Comparison of ENCODE assay signal across 1 cellular context in the genomic region with DNA sequence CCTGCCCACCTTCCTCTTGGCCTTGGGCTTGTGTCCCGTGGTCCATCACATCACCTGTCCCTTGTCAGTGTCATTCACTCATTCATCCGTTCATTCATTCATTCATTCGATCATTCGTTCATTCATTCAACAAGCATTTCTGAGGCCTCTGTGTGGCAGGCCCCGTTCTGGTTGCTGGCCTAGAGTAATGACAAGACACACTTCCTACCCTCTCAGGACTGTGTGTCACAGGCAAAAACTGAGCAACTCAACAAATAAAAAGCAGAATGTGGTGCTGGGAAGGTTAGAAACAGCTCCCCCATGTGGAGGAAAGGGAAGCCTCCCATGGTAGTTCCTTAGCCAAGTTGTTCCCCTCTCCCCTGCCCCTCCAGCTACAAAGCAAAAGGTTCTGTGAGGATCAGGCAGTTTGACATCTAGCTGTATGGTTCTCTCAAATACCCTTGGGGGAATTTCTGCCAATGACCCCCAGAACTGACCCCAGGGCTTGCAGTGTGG.
TF ChIP-seq lines count a peak whose summit lies in the region.

No MANE protein-coding gene starts in this region.

TF ChIP-seq in GM23338, 12 proteins besides CTCF, POLR2A, EP300 and RAD21 (continued from another document):
- TF ChIP-seq, protein P1, sequence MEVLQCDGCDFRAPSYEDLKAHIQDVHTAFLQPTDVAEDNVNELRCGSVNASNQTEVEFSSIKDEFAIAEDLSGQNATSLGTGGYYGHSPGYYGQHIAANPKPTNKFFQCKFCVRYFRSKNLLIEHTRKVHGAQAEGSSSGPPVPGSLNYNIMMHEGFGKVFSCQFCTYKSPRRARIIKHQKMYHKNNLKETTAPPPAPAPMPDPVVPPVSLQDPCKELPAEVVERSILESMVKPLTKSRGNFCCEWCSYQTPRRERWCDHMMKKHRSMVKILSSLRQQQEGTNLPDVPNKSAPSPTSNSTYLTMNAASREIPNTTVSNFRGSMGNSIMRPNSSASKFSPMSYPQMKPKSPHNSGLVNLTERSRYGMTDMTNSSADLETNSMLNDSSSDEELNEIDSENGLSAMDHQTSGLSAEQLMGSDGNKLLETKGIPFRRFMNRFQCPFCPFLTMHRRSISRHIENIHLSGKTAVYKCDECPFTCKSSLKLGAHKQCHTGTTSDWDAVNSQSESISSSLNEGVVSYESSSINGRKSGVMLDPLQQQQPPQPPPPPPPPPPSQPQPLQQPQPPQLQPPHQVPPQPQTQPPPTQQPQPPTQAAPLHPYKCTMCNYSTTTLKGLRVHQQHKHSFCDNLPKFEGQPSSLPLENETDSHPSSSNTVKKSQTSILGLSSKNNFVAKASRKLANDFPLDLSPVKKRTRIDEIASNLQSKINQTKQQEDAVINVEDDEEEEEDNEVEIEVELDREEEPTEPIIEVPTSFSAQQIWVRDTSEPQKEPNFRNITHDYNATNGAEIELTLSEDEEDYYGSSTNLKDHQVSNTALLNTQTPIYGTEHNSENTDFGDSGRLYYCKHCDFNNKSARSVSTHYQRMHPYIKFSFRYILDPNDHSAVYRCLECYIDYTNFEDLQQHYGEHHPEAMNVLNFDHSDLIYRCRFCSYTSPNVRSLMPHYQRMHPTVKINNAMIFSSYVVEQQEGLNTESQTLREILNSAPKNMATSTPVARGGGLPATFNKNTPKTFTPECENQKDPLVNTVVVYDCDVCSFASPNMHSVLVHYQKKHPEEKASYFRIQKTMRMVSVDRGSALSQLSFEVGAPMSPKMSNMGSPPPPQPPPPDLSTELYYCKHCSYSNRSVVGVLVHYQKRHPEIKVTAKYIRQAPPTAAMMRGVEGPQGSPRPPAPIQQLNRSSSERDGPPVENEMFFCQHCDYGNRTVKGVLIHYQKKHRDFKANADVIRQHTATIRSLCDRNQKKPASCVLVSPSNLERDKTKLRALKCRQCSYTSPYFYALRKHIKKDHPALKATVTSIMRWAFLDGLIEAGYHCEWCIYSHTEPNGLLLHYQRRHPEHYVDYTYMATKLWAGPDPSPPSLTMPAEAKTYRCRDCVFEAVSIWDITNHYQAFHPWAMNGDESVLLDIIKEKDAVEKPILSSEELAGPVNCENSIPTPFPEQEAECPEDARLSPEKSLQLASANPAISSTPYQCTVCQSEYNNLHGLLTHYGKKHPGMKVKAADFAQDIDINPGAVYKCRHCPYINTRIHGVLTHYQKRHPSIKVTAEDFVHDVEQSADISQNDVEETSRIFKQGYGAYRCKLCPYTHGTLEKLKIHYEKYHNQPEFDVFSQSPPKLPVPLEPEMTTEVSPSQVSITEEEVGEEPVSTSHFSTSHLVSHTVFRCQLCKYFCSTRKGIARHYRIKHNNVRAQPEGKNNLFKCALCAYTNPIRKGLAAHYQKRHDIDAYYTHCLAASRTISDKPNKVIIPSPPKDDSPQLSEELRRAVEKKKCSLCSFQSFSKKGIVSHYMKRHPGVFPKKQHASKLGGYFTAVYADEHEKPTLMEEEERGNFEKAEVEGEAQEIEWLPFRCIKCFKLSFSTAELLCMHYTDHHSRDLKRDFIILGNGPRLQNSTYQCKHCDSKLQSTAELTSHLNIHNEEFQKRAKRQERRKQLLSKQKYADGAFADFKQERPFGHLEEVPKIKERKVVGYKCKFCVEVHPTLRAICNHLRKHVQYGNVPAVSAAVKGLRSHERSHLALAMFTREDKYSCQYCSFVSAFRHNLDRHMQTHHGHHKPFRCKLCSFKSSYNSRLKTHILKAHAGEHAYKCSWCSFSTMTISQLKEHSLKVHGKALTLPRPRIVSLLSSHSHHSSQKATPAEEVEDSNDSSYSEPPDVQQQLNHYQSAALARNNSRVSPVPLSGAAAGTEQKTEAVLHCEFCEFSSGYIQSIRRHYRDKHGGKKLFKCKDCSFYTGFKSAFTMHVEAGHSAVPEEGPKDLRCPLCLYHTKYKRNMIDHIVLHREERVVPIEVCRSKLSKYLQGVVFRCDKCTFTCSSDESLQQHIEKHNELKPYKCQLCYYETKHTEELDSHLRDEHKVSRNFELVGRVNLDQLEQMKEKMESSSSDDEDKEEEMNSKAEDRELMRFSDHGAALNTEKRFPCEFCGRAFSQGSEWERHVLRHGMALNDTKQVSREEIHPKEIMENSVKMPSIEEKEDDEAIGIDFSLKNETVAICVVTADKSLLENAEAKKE (CRISPR knock-in tag; IDR thresholded peaks at IDR 0.05), result no peak
- TF ChIP-seq JUNB (IDR thresholded peaks at IDR 0.05; ENCODE audit: unreplicated experiment) (no peak), EZH2 (IDR thresholded peaks at IDR 0.05; ENCODE audit: low read depth, unreplicated experiment) (no peak)
TF ChIP-seq in GM23338: peak in this region for 0.
